Comparison of ENCODE assay signal across 35 cellular contexts in the genomic region with DNA sequence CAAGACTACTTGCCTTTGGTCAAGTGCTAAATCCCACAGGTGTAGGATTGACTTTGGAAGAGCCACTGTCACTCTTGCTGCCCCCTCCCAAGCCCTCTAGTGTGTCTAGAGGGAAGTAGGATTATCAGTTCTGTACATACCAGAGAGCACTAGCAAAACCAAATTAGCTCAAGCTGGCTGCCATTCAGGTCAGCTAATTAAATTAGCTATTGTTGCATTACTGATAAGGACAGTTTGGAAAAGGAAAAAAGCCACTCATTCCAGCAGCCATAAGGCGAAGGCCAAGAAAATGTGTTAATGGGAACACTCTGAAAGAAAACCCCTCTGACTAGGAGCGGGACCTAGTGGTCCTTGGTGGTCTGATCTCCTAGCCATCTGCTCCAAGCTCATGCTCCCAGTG.
"Had no signal": no experiment of that assay in that cellular context is flagged by ENCODE, and none has a peak within 500 bp of the region (broad histone marks: within the 10 kb centered on the region; RNA-seq: fewer than 3 reads in every experiment).

No MANE protein-coding gene starts in this region.

- H3K27me3 Mint-ChIP-seq: activated B cell treated with CpG ODN at 0.5 μM for 24 hours; activated CD4-positive, alpha-beta T cell treated with anti-CD3 and anti-CD28 coated beads, Interleukin-2, amount 10 ng/mL, durations not matched to agents 24 days and 14 days; activated CD8-positive, alpha-beta memory T cell treated with anti-CD3 and anti-CD28 coated beads, Interleukin-2, amount 10 ng/mL, durations not matched to agents 7 days and 5 days; activated CD8-positive, alpha-beta T cell treated with anti-CD3 and anti-CD28 coated beads for 36 hours; activated naive CD4-positive, alpha-beta T cell treated with anti-CD3 and anti-CD28 coated beads, Interleukin-2, amount 10 ng/mL, durations not matched to agents 7 days and 5 days; activated naive CD8-positive, alpha-beta T cell; activated naive CD8-positive, alpha-beta T cell treated with anti-CD3 and anti-CD28 coated beads, Interleukin-2, amount 10 ng/mL, durations not matched to agents 7 days and 5 days; activated naive CD8-positive, alpha-beta T cell treated with anti-CD3 and anti-CD28 coated beads, Interleukin-2, amount 50 U/mL, for 24 hours; activated T-cell treated with anti-CD3 and anti-CD28 coated beads, Interleukin-2, amount 50 U/mL, for 24 hours; central memory CD8-positive, alpha-beta T cell had no signal

- ATAC-seq: activated CD8-positive, alpha-beta memory T cell treated with anti-CD3 and anti-CD28 coated beads, Interleukin-2, amount 10 ng/mL, durations not matched to agents 7 days and 5 days; activated CD8-positive, alpha-beta T cell treated with anti-CD3 and anti-CD28 coated beads for 36 hours; activated naive CD8-positive, alpha-beta T cell treated with anti-CD3 and anti-CD28 coated beads, Interleukin-2, amount 50 U/mL, for 24 hours had no signal

- H3K27me3 ChIP-seq: ascending aorta, cardiac muscle cell had no signal

- H3K9me3 ChIP-seq: ascending aorta had no signal

- H3K4me1 Mint-ChIP-seq: activated B cell treated with CpG ODN at 0.5 μM for 24 hours; activated CD4-positive, alpha-beta T cell treated with anti-CD3 and anti-CD28 coated beads, Interleukin-2, amount 10 ng/mL, durations not matched to agents 24 days and 14 days; activated CD8-positive, alpha-beta memory T cell treated with anti-CD3 and anti-CD28 coated beads, Interleukin-2, amount 10 ng/mL, durations not matched to agents 7 days and 5 days; activated naive CD4-positive, alpha-beta T cell treated with anti-CD3 and anti-CD28 coated beads, Interleukin-2, amount 10 ng/mL, durations not matched to agents 7 days and 5 days; activated naive CD4-positive, alpha-beta T cell treated with anti-CD3 and anti-CD28 coated beads, Interleukin-2, amount 50 U/mL, for 24 hours; activated naive CD8-positive, alpha-beta T cell treated with anti-CD3 and anti-CD28 coated beads, Interleukin-2, amount 10 ng/mL, durations not matched to agents 7 days and 5 days; activated naive CD8-positive, alpha-beta T cell treated with anti-CD3 and anti-CD28 coated beads, Interleukin-2, amount 50 U/mL, for 24 hours; brain; central memory CD8-positive, alpha-beta T cell had no signal

- H3K9me3 Mint-ChIP-seq: activated B cell treated with CpG ODN at 0.5 μM for 24 hours; activated CD4-positive, alpha-beta memory T cell treated with anti-CD3 and anti-CD28 coated beads for 36 hours; activated CD4-positive, alpha-beta T cell treated with anti-CD3 and anti-CD28 coated beads, Interleukin-2, amount 10 ng/mL, durations not matched to agents 24 days and 14 days; activated CD8-positive, alpha-beta T cell treated with anti-CD3 and anti-CD28 coated beads for 36 hours; activated naive CD4-positive, alpha-beta T cell treated with anti-CD3 and anti-CD28 coated beads, Interleukin-2, amount 10 ng/mL, durations not matched to agents 7 days and 5 days; activated naive CD4-positive, alpha-beta T cell treated with anti-CD3 and anti-CD28 coated beads, Interleukin-2, amount 50 U/mL, for 24 hours; activated naive CD8-positive, alpha-beta T cell treated with anti-CD3 and anti-CD28 coated beads, Interleukin-2, amount 10 ng/mL, durations not matched to agents 7 days and 5 days; activated naive CD8-positive, alpha-beta T cell treated with anti-CD3 and anti-CD28 coated beads, Interleukin-2, amount 50 U/mL, for 24 hours; activated T-cell treated with anti-CD3 and anti-CD28 coated beads, Interleukin-2, amount 50 U/mL, for 24 hours; activated T-helper 2 cell treated with anti-CD3 and anti-CD28 coated beads, Interferon-gamma antibody, Interleukin-2, Interleukin-4, amounts not matched to agents 10 μg/mL and 5 μg/mL and 100 μg/mL, durations not matched to agents 14 hours and 24 hours and 36 hours; brain; T-helper 1 cell treated with Interleukin-12 subunit alpha and Interleukin-12 subunit beta and Interleukin-4 antibody, amounts not matched to agents 30 μg/mL and 1 μg/mL, for 36 hours; T-helper 2 cell treated with Interferon-gamma antibody and Interleukin-4, amounts not matched to agents 5 μg/mL and 100 μg/mL, for 36 hours had no signal

- H3K36me3 ChIP-seq: ascending aorta, cardiac muscle cell had no signal

- H3K4me1 ChIP-seq: ascending aorta had no signal

- H3K4me3 ChIP-seq: ascending aorta, cardiac muscle cell had no signal

- H3K4me3 Mint-ChIP-seq: activated B cell treated with CpG ODN at 0.5 μM for 24 hours; activated CD4-positive, alpha-beta memory T cell treated with anti-CD3 and anti-CD28 coated beads for 36 hours; activated CD4-positive, alpha-beta T cell treated with anti-CD3 and anti-CD28 coated beads, Interleukin-2, amount 10 ng/mL, durations not matched to agents 24 days and 14 days; activated CD8-positive, alpha-beta memory T cell treated with anti-CD3 and anti-CD28 coated beads, Interleukin-2, amount 10 ng/mL, durations not matched to agents 7 days and 5 days; activated CD8-positive, alpha-beta T cell treated with anti-CD3 and anti-CD28 coated beads for 36 hours; activated naive CD4-positive, alpha-beta T cell treated with anti-CD3 and anti-CD28 coated beads, Interleukin-2, amount 10 ng/mL, durations not matched to agents 7 days and 5 days; activated naive CD4-positive, alpha-beta T cell treated with anti-CD3 and anti-CD28 coated beads, Interleukin-2, amount 50 U/mL, for 24 hours; activated naive CD8-positive, alpha-beta T cell; activated naive CD8-positive, alpha-beta T cell treated with anti-CD3 and anti-CD28 coated beads, Interleukin-2, amount 10 ng/mL, durations not matched to agents 7 days and 5 days; activated naive CD8-positive, alpha-beta T cell treated with anti-CD3 and anti-CD28 coated beads, Interleukin-2, amount 50 U/mL, for 24 hours; activated T-cell treated with anti-CD3 and anti-CD28 coated beads, Interleukin-2, amount 50 U/mL, for 24 hours; brain; central memory CD8-positive, alpha-beta T cell; T-helper 1 cell treated with Interleukin-12 subunit alpha and Interleukin-12 subunit beta and Interleukin-4 antibody, amounts not matched to agents 30 μg/mL and 1 μg/mL, for 36 hours; T-helper 2 cell treated with Interferon-gamma antibody and Interleukin-4, amounts not matched to agents 5 μg/mL and 100 μg/mL, for 36 hours had no signal

- H3K36me3 Mint-ChIP-seq: activated CD4-positive, alpha-beta memory T cell treated with anti-CD3 and anti-CD28 coated beads for 36 hours; activated CD8-positive, alpha-beta memory T cell treated with anti-CD3 and anti-CD28 coated beads, Interleukin-2, amount 10 ng/mL, durations not matched to agents 7 days and 5 days; activated naive CD4-positive, alpha-beta T cell treated with anti-CD3 and anti-CD28 coated beads, Interleukin-2, amount 10 ng/mL, durations not matched to agents 7 days and 5 days; activated naive CD4-positive, alpha-beta T cell treated with anti-CD3 and anti-CD28 coated beads, Interleukin-2, amount 50 U/mL, for 24 hours; activated naive CD8-positive, alpha-beta T cell; activated naive CD8-positive, alpha-beta T cell treated with anti-CD3 and anti-CD28 coated beads, Interleukin-2, amount 10 ng/mL, durations not matched to agents 7 days and 5 days; brain had no signal

- H3K27ac ChIP-seq: ascending aorta, cardiac muscle cell, VCaP had no signal

- DNase-seq: activated B cell treated with CpG ODN at 0.5 μM for 24 hours; activated CD4-positive, alpha-beta memory T cell treated with anti-CD3 and anti-CD28 coated beads for 36 hours; activated CD4-positive, alpha-beta T cell treated with anti-CD3 and anti-CD28 coated beads for 4 hours; activated CD4-positive, alpha-beta T cell treated with anti-CD3 and anti-CD28 coated beads, Interleukin-2, amount 10 ng/mL, durations not matched to agents 24 days and 14 days; activated CD4-positive, alpha-beta T cell treated with anti-CD3 and anti-CD28 coated beads, Interleukin-2, amount 50 U/mL, for 1 hour; activated CD4-positive, alpha-beta T cell treated with anti-CD3 and anti-CD28 coated beads, Interleukin-2, amount 50 U/mL, for 4 hours; activated CD4-positive, CD25-positive, alpha-beta regulatory T cell treated with anti-CD3 and anti-CD28 coated beads, Interleukin-2, amount 50 U/mL, for 72 hours; activated CD8-positive, alpha-beta memory T cell treated with anti-CD3 and anti-CD28 coated beads for 24 hours; activated CD8-positive, alpha-beta memory T cell treated with anti-CD3 and anti-CD28 coated beads, Interleukin-2, amount 10 ng/mL, durations not matched to agents 7 days and 5 days; activated CD8-positive, alpha-beta memory T cell treated with anti-CD3 and anti-CD28 coated beads, Interleukin-2, amount 50 U/mL, for 48 hours; activated CD8-positive, alpha-beta T cell treated with anti-CD3 and anti-CD28 coated beads for 36 hours; activated effector memory CD4-positive, alpha-beta T cell treated with Interleukin-2 at 50 U/mL for 16 hours; activated gamma-delta T cell; activated naive CD4-positive, alpha-beta T cell treated with anti-CD3 and anti-CD28 coated beads, Interleukin-2, amount 10 ng/mL, durations not matched to agents 7 days and 5 days; activated naive CD4-positive, alpha-beta T cell treated with Interleukin-2 at 50 U/mL for 16 hours; activated naive CD8-positive, alpha-beta T cell treated with anti-CD3 and anti-CD28 coated beads, Interleukin-2, amount 10 ng/mL, durations not matched to agents 7 days and 5 days; activated naive CD8-positive, alpha-beta T cell treated with anti-CD3 and anti-CD28 coated beads, Interleukin-2, amount 50 U/mL, for 24 hours; activated T-cell treated with anti-CD3 and anti-CD28 coated beads, Interleukin-2, amount 50 U/mL, for 24 hours; activated T-cell treated with anti-CD3 and anti-CD28 coated beads, Interleukin-2, amount 50 U/mL, for 48 hours; amygdala; anterior cingulate cortex; caudate nucleus; cerebellar nuclear complex; T-helper 2 cell; T-helper 9 cell had no signal

- H3K27ac Mint-ChIP-seq: activated B cell treated with CpG ODN at 0.5 μM for 24 hours; activated CD4-positive, alpha-beta memory T cell treated with anti-CD3 and anti-CD28 coated beads for 36 hours; activated CD4-positive, alpha-beta T cell treated with anti-CD3 and anti-CD28 coated beads, Interleukin-2, amount 10 ng/mL, durations not matched to agents 24 days and 14 days; activated CD8-positive, alpha-beta memory T cell treated with anti-CD3 and anti-CD28 coated beads, Interleukin-2, amount 10 ng/mL, durations not matched to agents 7 days and 5 days; activated CD8-positive, alpha-beta T cell treated with anti-CD3 and anti-CD28 coated beads for 36 hours; activated naive CD4-positive, alpha-beta T cell treated with anti-CD3 and anti-CD28 coated beads, Interleukin-2, amount 10 ng/mL, durations not matched to agents 7 days and 5 days; activated naive CD4-positive, alpha-beta T cell treated with anti-CD3 and anti-CD28 coated beads, Interleukin-2, amount 50 U/mL, for 24 hours; activated naive CD8-positive, alpha-beta T cell; activated naive CD8-positive, alpha-beta T cell treated with anti-CD3 and anti-CD28 coated beads, Interleukin-2, amount 10 ng/mL, durations not matched to agents 7 days and 5 days; activated naive CD8-positive, alpha-beta T cell treated with anti-CD3 and anti-CD28 coated beads, Interleukin-2, amount 50 U/mL, for 24 hours; activated T-cell treated with anti-CD3 and anti-CD28 coated beads, Interleukin-2, amount 50 U/mL, for 24 hours; activated T-helper 2 cell treated with anti-CD3 and anti-CD28 coated beads, Interferon-gamma antibody, Interleukin-2, Interleukin-4, amounts not matched to agents 10 μg/mL and 5 μg/mL and 100 μg/mL, durations not matched to agents 14 hours and 24 hours and 36 hours; brain; T-helper 1 cell treated with Interleukin-12 subunit alpha and Interleukin-12 subunit beta and Interleukin-4 antibody, amounts not matched to agents 30 μg/mL and 1 μg/mL, for 36 hours; T-helper 2 cell treated with Interferon-gamma antibody and Interleukin-4, amounts not matched to agents 5 μg/mL and 100 μg/mL, for 36 hours had no signal
